1 cellular context compared by ENCODE assay signal in genomic region chrX:155216179-155216939, GRCh38.
TF ChIP-seq lines count a peak whose summit lies in the region.

Gene VBP1, plus strand, starts transcription at chrX:155216460. Its CDS starts 23 bp downstream, at chrX:155216483.

TF ChIP-seq in HepG2, 621 proteins besides CTCF, POLR2A, EP300 and RAD21 (continued from another document and continues in another):
- TF ChIP-seq ZBTB10 (CRISPR knock-in tag; IDR thresholded peaks at IDR 0.05; ENCODE audit: borderline replicate concordance) (no peak), DBP (CRISPR knock-in tag; IDR thresholded peaks at IDR 0.05; ENCODE audit: not compliant biosample characterization) (no peak), TSC22D2 (CRISPR knock-in tag; IDR thresholded peaks at IDR 0.05; ENCODE audit: borderline replicate concordance) (no peak), NCOR1 (IDR thresholded peaks at IDR 0.05; ENCODE audit: borderline replicate concordance, low read length) (no peak), KLF16 (CRISPR knock-in tag; IDR thresholded peaks at IDR 0.05) (no peak), GPBP1L1 (CRISPR knock-in tag; IDR thresholded peaks at IDR 0.05) (no peak), SOX13 (IDR thresholded peaks at IDR 0.05) (no peak), SOX13 (CRISPR knock-in tag; conservative IDR thresholded peaks at IDR 0.05 in 1 of 2, IDR thresholded peaks at IDR 0.05 in 1 of 2) (no peak), DMAP1 (CRISPR knock-in tag; IDR thresholded peaks at IDR 0.05) (peak; percentile 48; the same call in 1 of the 2 replicates), ZNF646 (CRISPR knock-in tag; IDR thresholded peaks at IDR 0.05) (no peak), MBNL3 (CRISPR knock-in tag; conservative IDR thresholded peaks at IDR 0.05) (no peak), CC2D1A (CRISPR knock-in tag; IDR thresholded peaks at IDR 0.05) (no peak), NFE2L2 (IDR thresholded peaks at IDR 0.05; ENCODE audit: low read length) (no peak), BRF2 (CRISPR knock-in tag; IDR thresholded peaks at IDR 0.05) (no peak), ZFX (CRISPR knock-in tag; IDR thresholded peaks at IDR 0.05; ENCODE audit: low read depth) (peak; percentile 72; the same call in 1 of the 2 replicates), ZNF772 (CRISPR knock-in tag; IDR thresholded peaks at IDR 0.05) (no peak), PTBP1 (IDR thresholded peaks at IDR 0.05; ENCODE audit: low read depth, low read length, poor library complexity, severe bottlenecking) (no peak), MYNN (CRISPR knock-in tag; IDR thresholded peaks at IDR 0.05; ENCODE audit: low read depth) (no peak), SP4 (CRISPR knock-in tag; IDR thresholded peaks at IDR 0.05) (peak; percentile 58; the same call in 1 of the 2 replicates), KDM3A (CRISPR knock-in tag; IDR thresholded peaks at IDR 0.05; ENCODE audit: low read depth) (no peak), RNF219 (CRISPR knock-in tag; IDR thresholded peaks at IDR 0.05) (no peak), ZNF282 (IDR thresholded peaks at IDR 0.05; ENCODE audit: partially characterized antibody) (no peak), NFAT5 (CRISPR knock-in tag; IDR thresholded peaks at IDR 0.05) (no peak)
- TF ChIP-seq, protein P1, sequence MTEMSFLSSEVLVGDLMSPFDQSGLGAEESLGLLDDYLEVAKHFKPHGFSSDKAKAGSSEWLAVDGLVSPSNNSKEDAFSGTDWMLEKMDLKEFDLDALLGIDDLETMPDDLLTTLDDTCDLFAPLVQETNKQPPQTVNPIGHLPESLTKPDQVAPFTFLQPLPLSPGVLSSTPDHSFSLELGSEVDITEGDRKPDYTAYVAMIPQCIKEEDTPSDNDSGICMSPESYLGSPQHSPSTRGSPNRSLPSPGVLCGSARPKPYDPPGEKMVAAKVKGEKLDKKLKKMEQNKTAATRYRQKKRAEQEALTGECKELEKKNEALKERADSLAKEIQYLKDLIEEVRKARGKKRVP (CRISPR knock-in tag; IDR thresholded peaks at IDR 0.05), result no peak
- TF ChIP-seq, protein P2, sequence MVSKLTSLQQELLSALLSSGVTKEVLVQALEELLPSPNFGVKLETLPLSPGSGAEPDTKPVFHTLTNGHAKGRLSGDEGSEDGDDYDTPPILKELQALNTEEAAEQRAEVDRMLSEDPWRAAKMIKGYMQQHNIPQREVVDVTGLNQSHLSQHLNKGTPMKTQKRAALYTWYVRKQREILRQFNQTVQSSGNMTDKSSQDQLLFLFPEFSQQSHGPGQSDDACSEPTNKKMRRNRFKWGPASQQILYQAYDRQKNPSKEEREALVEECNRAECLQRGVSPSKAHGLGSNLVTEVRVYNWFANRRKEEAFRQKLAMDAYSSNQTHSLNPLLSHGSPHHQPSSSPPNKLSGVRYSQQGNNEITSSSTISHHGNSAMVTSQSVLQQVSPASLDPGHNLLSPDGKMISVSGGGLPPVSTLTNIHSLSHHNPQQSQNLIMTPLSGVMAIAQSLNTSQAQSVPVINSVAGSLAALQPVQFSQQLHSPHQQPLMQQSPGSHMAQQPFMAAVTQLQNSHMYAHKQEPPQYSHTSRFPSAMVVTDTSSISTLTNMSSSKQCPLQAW (CRISPR knock-in tag; IDR thresholded peaks at IDR 0.05), result no peak
